In the genomic region with DNA sequence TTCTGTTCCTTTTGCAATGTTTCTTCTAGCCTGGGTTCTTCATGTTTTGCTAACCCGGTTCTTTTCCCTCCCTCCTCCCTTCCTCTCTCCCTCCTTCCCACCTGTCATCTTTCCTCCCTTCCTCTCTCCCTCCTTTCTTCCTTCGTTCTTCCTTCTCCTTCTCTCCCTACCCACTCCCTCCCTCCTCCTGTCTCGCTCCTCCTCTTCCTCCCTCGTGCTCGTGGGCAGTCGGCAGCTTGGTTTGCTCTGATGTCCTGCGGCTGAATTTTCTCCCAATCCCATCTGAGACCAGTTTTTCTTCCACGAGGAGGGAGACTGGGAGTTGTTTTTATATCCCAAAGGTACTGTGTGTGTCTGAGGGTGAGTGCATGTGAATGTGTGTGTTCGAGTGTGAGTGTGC, we compare ENCODE assay signal across 20 cellular contexts. TPM values are rescaled to one million over a fixed set of nuclear protein-coding genes. Genes with fewer than 3 reads are reported as not detected.
DNase-seq lines count a peak whose midpoint lies in the region; ATAC-seq, FAIRE-seq and TF ChIP-seq lines count a peak whose summit lies in the region.
"Had no signal": no experiment of that assay in that cellular context is flagged by ENCODE, and none has a peak within 500 bp of the region (broad histone marks: within the 10 kb centered on the region; RNA-seq: fewer than 3 reads in every experiment).

No MANE protein-coding gene starts in this region.

- DNase-seq in A549 (ENCODE audit: low read depth in 1 of 2, low spot score in 1 of 2) (no peak), Caco-2 (no peak), HEK293T (ENCODE audit: extremely low spot score) (no peak), trophoblast cell (no peak), body of pancreas (no peak), head of caudate nucleus (no peak)
- DNase-seq: CD4-positive, CD25-positive, alpha-beta regulatory T cell; CD8-positive, alpha-beta T cell; DMS 273 treated with DMSO at 0.1 percent for 48 hours; DMS79; EL; GDM1; GOT3; HCEC 1CT; HFFc6 had no signal

- no peak overlapping the region for H3K4me3 ChIP-seq in A549
- no peak overlapping the region for H3K4me3 ChIP-seq in Caco-2 (ENCODE audit: low read depth, low read length)
- H3K4me3 ChIP-seq in trophoblast cell (ENCODE audit: low read depth, low read length), result no peak overlapping the region
- no peak overlapping the region for H3K4me3 ChIP-seq in body of pancreas
- H3K4me3 ChIP-seq: BLaER1, GM12878 had no signal

- no peak overlapping the region for H4K8ac ChIP-seq in trophoblast cell (ENCODE audit: low read depth, low read length)

- H4K91ac ChIP-seq in trophoblast cell (ENCODE audit: low read depth, low read length), result no peak overlapping the region

- TF ChIP-seq CTCF in A549 (IDR thresholded peaks at IDR 0.05) (no peak), Caco-2 (IDR thresholded peaks at IDR 0.05; ENCODE audit: insufficient read depth in 1 of 2, low read depth in 1 of 2, low read length in 1 of 2, severe bottlenecking in 1 of 2, unreplicated experiment in 1 of 2) (no peak), body of pancreas (IDR thresholded peaks at IDR 0.05) (no peak)

- no peak overlapping the region for H2BK12ac ChIP-seq in trophoblast cell (ENCODE audit: low read length)

- no peaks in the 10 kb centered on the region for H3K9me3 Mint-ChIP-seq in Caco-2 (ENCODE audit: unreplicated experiment)
- H3K9me3 Mint-ChIP-seq: CD8-positive, alpha-beta T cell had no signal

- H3K27me3 ChIP-seq in Caco-2 (replicated peaks; ENCODE audit: control insufficient read depth, insufficient read depth, low read length), result no peaks in the 10 kb centered on the region
- no peaks in the 10 kb centered on the region for H3K27me3 ChIP-seq in trophoblast cell (ENCODE audit: insufficient read depth, low read length)
- H3K27me3 ChIP-seq in body of pancreas, result no peaks in the 10 kb centered on the region
- H3K27me3 ChIP-seq: BLaER1 had no signal

- intact Hi-C loops in Caco-2 (cut with micrococcal nuclease; ENCODE audit: unreplicated experiment) (no loop called here), body of pancreas (cut with DNase I) (no loop called here), head of caudate nucleus (cut with DNase I) (no loop called here)

- H3K27ac ChIP-seq in A549 (no peak overlapping the region), trophoblast cell (ENCODE audit: low read depth, low read length) (no peak overlapping the region), body of pancreas (no peak overlapping the region)
- H3K27ac ChIP-seq: BLaER1, C4-2B had no signal

- no peaks in the 10 kb centered on the region for H3K36me3 ChIP-seq in Caco-2 (ENCODE audit: control insufficient read depth, insufficient read depth, low read length)
- H3K36me3 ChIP-seq in trophoblast cell (ENCODE audit: control insufficient read depth in 1 of 2, insufficient read depth in 2 of 2, low read length in 2 of 2), result no peaks in the 10 kb centered on the region
- H3K36me3 ChIP-seq in body of pancreas (replicated peaks in 1 of 2; ENCODE audit: insufficient read depth in 1 of 2, low read depth in 2 of 2), result no peaks in the 10 kb centered on the region
- H3K36me3 ChIP-seq: BLaER1 had no signal

- H2AFZ ChIP-seq in trophoblast cell (ENCODE audit: insufficient read depth, low read length, poor library complexity), result no peak overlapping the region

- no peak for TF ChIP-seq EP300 in A549 (IDR thresholded peaks at IDR 0.05)

- no peak overlapping the region for H3K4ac ChIP-seq in trophoblast cell (ENCODE audit: low read depth, low read length)

- POLR2A ChIA-PET in A549 (lab: Yijun Ruan, JAX) (no interaction called here), Caco-2 (lab: Charles Lee) (no interaction called here), HEK293T (lab: Yijun Ruan, JAX) (no interaction called here)

- H3K4me1 ChIP-seq in A549 (no peaks in the 10 kb centered on the region), Caco-2 (0 out of 2 replicates have a peak, but pooled peaks cover 4% of the 10 kb centered on the region), trophoblast cell (ENCODE audit: control insufficient read depth in 1 of 2, insufficient read depth in 2 of 2, low read length in 2 of 2) (no peaks in the 10 kb centered on the region), body of pancreas (no peaks in the 10 kb centered on the region)
- H3K4me1 ChIP-seq: BLaER1 had no signal

- H3K9me3 ChIP-seq in A549 (no peaks in the 10 kb centered on the region; the same call in 2 of the 3 replicates), Caco-2 (no peaks in the 10 kb centered on the region), trophoblast cell (ENCODE audit: insufficient read depth, low read depth, low read length) (no peaks in the 10 kb centered on the region), body of pancreas (no peaks in the 10 kb centered on the region)

- TF ChIP-seq RAD21 in A549 (conservative IDR thresholded peaks at IDR 0.05 in 1 of 2, IDR thresholded peaks at IDR 0.05 in 1 of 2), result no peak

- FAIRE-seq in A549 (lab: Jason Lieb, UNC), result no peak
- FAIRE-seq: D721Med, GM12878 had no signal

- H3K27me3 Mint-ChIP-seq in Caco-2 (ENCODE audit: insufficient read depth, unreplicated experiment), result peaks cover 16% of the 10 kb centered on the region
- H3K27me3 Mint-ChIP-seq: CD4-positive, CD25-positive, alpha-beta regulatory T cell had no signal

- no peak for TF ChIP-seq POLR2A in A549 (IDR thresholded peaks at IDR 0.05; ENCODE audit: low read length)
- TF ChIP-seq POLR2A in body of pancreas (IDR thresholded peaks at IDR 0.05), result no peak

- BruUV-seq in Caco-2 (replicated peaks; lab: Mats Ljungman, UMichigan), result no TSS peak

- no peak overlapping the region for H3K27ac Mint-ChIP-seq in Caco-2 (ENCODE audit: unreplicated experiment)
- H3K27ac Mint-ChIP-seq: B cell; CD4-positive, CD25-positive, alpha-beta regulatory T cell; CD8-positive, alpha-beta T cell; HFFc6 had no signal

- 21% methylated on average over 9 of the region's 9 CpGs for WGBS in A549 (ENCODE audit: missing lambda C conversion rate)
- 94% methylated on average over 2 of the region's 9 CpGs for WGBS in trophoblast cell (ENCODE audit: extremely low coverage, insufficient coverage, insufficient read length)
- WGBS in body of pancreas, 2 donors, result 70 to 73% methylated on average over 9 of the region's 9 CpGs

- H2BK120ac ChIP-seq in trophoblast cell (ENCODE audit: insufficient read depth, low read length, poor library complexity), result no peak overlapping the region

- CTCF ChIA-PET in A549 (lab: Yijun Ruan, JAX) (interaction anchor here (0.7 kb wide), 1 partner anchor 10 kb away, joined by 3 read pairs; no protein-coding TSS in a partner anchor), Caco-2 (lab: Charles Lee) (no interaction called here), HEK293T (lab: Yijun Ruan, JAX) (no interaction called here)

- H3K4me3 Mint-ChIP-seq in Caco-2 (ENCODE audit: unreplicated experiment), result peak overlapping the region; percentile 0
- H3K4me3 Mint-ChIP-seq: B cell; CD4-positive, CD25-positive, alpha-beta regulatory T cell; CD8-positive, alpha-beta T cell; HFFc6 had no signal

- H3K4me2 ChIP-seq in A549, result peak overlapping the region; percentile 37
- H3K4me2 ChIP-seq in trophoblast cell (ENCODE audit: low read length), result no peak overlapping the region
- H3K4me2 ChIP-seq: BLaER1 had no signal

- peak overlapping the region; percentile 34 for H3K9ac ChIP-seq in trophoblast cell (ENCODE audit: low read length)
- H3K9ac ChIP-seq: BLaER1 had no signal

- H3K23ac ChIP-seq in trophoblast cell (ENCODE audit: low read length), result no peak overlapping the region

- no peaks in the 10 kb centered on the region for H3K36me3 Mint-ChIP-seq in Caco-2 (ENCODE audit: insufficient read depth, unreplicated experiment)
- H3K36me3 Mint-ChIP-seq: CD4-positive, CD25-positive, alpha-beta regulatory T cell; CD8-positive, alpha-beta T cell had no signal

- peaks cover 19% of the 10 kb centered on the region for H3K4me1 Mint-ChIP-seq in Caco-2 (ENCODE audit: low read depth, unreplicated experiment)
- H3K4me1 Mint-ChIP-seq: B cell had no signal

- no peak overlapping the region for H3K18ac ChIP-seq in trophoblast cell (ENCODE audit: low read length)

- ATAC-seq in A549 (no peak), body of pancreas (no peak)
- ATAC-seq: CD8-positive, alpha-beta T cell; GM12878 had no signal

- H3K79me2 ChIP-seq in trophoblast cell (ENCODE audit: control insufficient read depth, insufficient read depth, low read length, poor library complexity), result no peaks in the 10 kb centered on the region

- no peak overlapping the region for H4K12ac ChIP-seq in trophoblast cell (ENCODE audit: low read depth, low read length)

- H2BK5ac ChIP-seq in trophoblast cell (ENCODE audit: low read depth, low read length, poor library complexity), result no peak overlapping the region

- H2AK5ac ChIP-seq in trophoblast cell (ENCODE audit: low read length), result no peak overlapping the region

- no peaks in the 10 kb centered on the region for H3K79me1 ChIP-seq in trophoblast cell (ENCODE audit: low read length)

- H3K14ac ChIP-seq in trophoblast cell (ENCODE audit: low read length), result no peak overlapping the region

TF ChIP-seq in A549, 52 proteins besides CTCF, POLR2A, EP300 and RAD21 (continues in another document):
- TF ChIP-seq ZFP36 (IDR thresholded peaks at IDR 0.05; ENCODE audit: borderline replicate concordance, partially characterized antibody), result no peak
- no peak for TF ChIP-seq CBX2 (IDR thresholded peaks at IDR 0.05; ENCODE audit: borderline replicate concordance, low read depth)
- no peak for TF ChIP-seq SREBF2 (IDR thresholded peaks at IDR 0.05)

TF ChIP-seq in HEK293T, 16 proteins besides CTCF, POLR2A, EP300 and RAD21:
- TF ChIP-seq PKNOX1 (IDR thresholded peaks at IDR 0.05) (no peak), SP1 (IDR thresholded peaks at IDR 0.05) (no peak), L3MBTL2 (conservative IDR thresholded peaks at IDR 0.05) (0 out of 2 replicates have a peak, but pooled peaks have one; percentile 11), FOXM1 (IDR thresholded peaks at IDR 0.05; ENCODE audit: borderline replicate concordance) (no peak), TARDBP (IDR thresholded peaks at IDR 0.05) (no peak)

RNA-seq across cellular contexts. Expression of gene DIP2C, which starts 43.6 kb away (rescaled TPM):
- polyA plus RNA-seq in A549 (2011; rRNA removed) (3.7 and 5.7 TPM in 2 replicates), A549 (2017; fragmentation: RNase III; extraction: RNeasy Plus Mini Kit Qiagen cat#74134 plus additional on column Dnase treatment) (4.2 to 5.5 TPM (median 5.0 TPM) in 3 replicates)
- polyA plus RNA-seq in A549 (2012; cell fraction: cytosol; rRNA removed), result 4.1 and 5.0 TPM in 2 replicates
- polyA plus RNA-seq in A549 (2012; cell fraction: nucleus; rRNA removed), result 5.9 and 7.2 TPM in 2 replicates
- 7.9 and 10.0 TPM in 2 replicates for polyA minus RNA-seq in A549 (2011; rRNA and poly(A)+ RNA removed)
- total RNA-seq in Caco-2 (2022) (11.2 and 11.4 TPM in 2 replicates), body of pancreas (10 to 100 TPM in 1 of 2 donors, 1 to 10 TPM in 1; 9.6 to 11.9 TPM)
- 6.9 and 7.0 TPM in 2 replicates for polyA plus RNA-seq in trophoblast cell (2013)
